34 cellular contexts compared by ENCODE assay signal in genomic region chr10:63593576-63593975, GRCh38.
DNase-seq lines count a peak whose midpoint lies in the region; ATAC-seq, FAIRE-seq and TF ChIP-seq lines count a peak whose summit lies in the region.
"Had no signal": no experiment of that assay in that cellular context is flagged by ENCODE, and none has a peak within 500 bp of the region (broad histone marks: within the 10 kb centered on the region; RNA-seq: fewer than 3 reads in every experiment).

No MANE protein-coding gene starts in this region.

- 89% methylated on average over 4 of the region's 4 CpGs for WGBS in HepG2 (ENCODE audit: low lambda C conversion rate)

- H3K4me3 ChIP-seq in parathyroid adenoma (ENCODE audit: low read depth, low read length) (no peak overlapping the region), HepG2 (replicated peaks in 1 of 3; ENCODE audit: insufficient read depth in 1 of 3, low read depth in 2 of 3, low read length in 3 of 3) (no peak overlapping the region)
- H3K4me3 ChIP-seq: ascending aorta, esophagus muscularis mucosa, SJSA1, suprapubic skin had no signal

- no peaks in the 10 kb centered on the region for H3K27me3 Mint-ChIP-seq in MCF 10A (ENCODE audit: insufficient read depth, unreplicated experiment)
- H3K27me3 Mint-ChIP-seq: activated CD4-positive, alpha-beta T cell treated with anti-CD3 and anti-CD28 coated beads, Interleukin-2, amount 10 ng/mL, durations not matched to agents 24 days and 14 days; activated naive CD8-positive, alpha-beta T cell treated with anti-CD3 and anti-CD28 coated beads for 36 hours; activated T-cell treated with anti-CD3 and anti-CD28 coated beads, Interleukin-2, amount 50 U/mL, for 24 hours; B cell; CD8-positive, alpha-beta memory T cell; central memory CD8-positive, alpha-beta T cell; natural killer cell treated with Interleukin-12 subunit alpha and Interleukin-12 subunit beta and Interleukin-15 and Interleukin-18, amount 100 ng/mL, for 72 hours had no signal

- peaks cover 15% of the 10 kb centered on the region for H3K4me1 ChIP-seq in parathyroid adenoma
- no peaks in the 10 kb centered on the region for H3K4me1 ChIP-seq in HepG2 (ENCODE audit: insufficient read depth, low read length)

- H3K4me2 ChIP-seq in parathyroid adenoma (ENCODE audit: low read length) (no peak overlapping the region), HepG2 (ENCODE audit: low read depth, low read length) (no peak overlapping the region)

- H3K79me2 ChIP-seq in parathyroid adenoma (peaks cover 35% of the 10 kb centered on the region), HepG2 (ENCODE audit: insufficient read depth, low read length) (peaks cover 2% of the 10 kb centered on the region)

- H2AFZ ChIP-seq in parathyroid adenoma (peak overlapping the region; percentile 19), HepG2 (ENCODE audit: low read length) (no peak overlapping the region)

- H3K27me3 ChIP-seq in parathyroid adenoma (ENCODE audit: control insufficient read depth, insufficient read depth, low read length) (no peaks in the 10 kb centered on the region), HepG2 (ENCODE audit: control insufficient read depth in 1 of 2, insufficient read depth in 2 of 2, low read length in 2 of 2) (no peaks in the 10 kb centered on the region)
- H3K27me3 ChIP-seq: ascending aorta, esophagus muscularis mucosa, SJSA1, suprapubic skin had no signal

- intact Hi-C loops in HepG2 (cut with micrococcal nuclease; ENCODE audit: unreplicated experiment) (no loop called here), MCF 10A (cut with micrococcal nuclease) (no loop called here)

- POLR2A ChIA-PET in HepG2 (lab: Yijun Ruan, JAX) (no interaction called here), MCF 10A (lab: Yijun Ruan, JAX) (interaction anchor here (0.6 kb wide), 2 partner anchors 9 to 129 kb away, joined by 3 read pairs; no protein-coding TSS in a partner anchor)

- TF ChIP-seq RAD21 in HepG2 (CRISPR knock-in tag; IDR thresholded peaks at IDR 0.05) = no peak

- peak; percentile 43 for DNase-seq in D341Med (ENCODE audit: low spot score)
- DNase-seq in NCI-H82 (lab: John Stamatoyannopoulos, UW) = peak; percentile 70
- DNase-seq in cerebellum (ENCODE audit: low spot score) = peak; percentile 44
- DNase-seq in HepG2 (ENCODE audit: low spot score) = no peak
- no peak for DNase-seq in MCF 10A (ENCODE audit: unreplicated experiment)
- DNase-seq: activated CD4-positive, alpha-beta T cell treated with anti-CD3 and anti-CD28 coated beads, Interleukin-2, amount 10 ng/mL, durations not matched to agents 24 days and 14 days; activated effector memory CD4-positive, alpha-beta T cell treated with anti-CD3 and anti-CD28 coated beads, Interleukin-2, amount 50 U/mL, for 16 hours; activated naive CD8-positive, alpha-beta T cell treated with anti-CD3 and anti-CD28 coated beads for 36 hours; activated T-cell treated with anti-CD3 and anti-CD28 coated beads, Interleukin-2, amount 50 U/mL, for 24 hours; CD8-positive, alpha-beta memory T cell; DMS153; H7; hypothalamus; immature natural killer cell; Karpas-422; mammary epithelial cell; NCI-H1436; NCI-H2081; NCI-H345; small intestine; stimulated activated naive CD4-positive, alpha-beta T cell; T1000 had no signal

- no peak overlapping the region for H3K4me3 Mint-ChIP-seq in MCF 10A (ENCODE audit: unreplicated experiment)
- H3K4me3 Mint-ChIP-seq: activated CD4-positive, alpha-beta T cell treated with anti-CD3 and anti-CD28 coated beads, Interleukin-2, amount 10 ng/mL, durations not matched to agents 24 days and 14 days; activated naive CD8-positive, alpha-beta T cell treated with anti-CD3 and anti-CD28 coated beads for 36 hours; activated T-cell treated with anti-CD3 and anti-CD28 coated beads, Interleukin-2, amount 50 U/mL, for 24 hours; B cell; CD8-positive, alpha-beta memory T cell; central memory CD8-positive, alpha-beta T cell; immature natural killer cell; natural killer cell treated with Interleukin-12 subunit alpha and Interleukin-12 subunit beta and Interleukin-15 and Interleukin-18, amount 100 ng/mL, for 72 hours; WTC11 had no signal

- peaks cover 53% of the 10 kb centered on the region for H3K36me3 Mint-ChIP-seq in MCF 10A (ENCODE audit: insufficient read depth, unreplicated experiment)

- BruUV-seq in HepG2 (replicated peaks; lab: Mats Ljungman, UMichigan) (no TSS peak), MCF 10A (replicated peaks; lab: Mats Ljungman, UMichigan) (no TSS peak)

- TF ChIP-seq EP300 in HepG2 (IDR thresholded peaks at IDR 0.05; ENCODE audit: low read depth in 2 of 2, low read length in 2 of 2) (no peak), HepG2 (CRISPR knock-in tag; IDR thresholded peaks at IDR 0.05; ENCODE audit: borderline replicate concordance) (no peak)

- H3K9me3 ChIP-seq in parathyroid adenoma (ENCODE audit: control insufficient read depth, low read length) = no peaks in the 10 kb centered on the region
- H3K9me3 ChIP-seq in HepG2 (ENCODE audit: low read length) = no peaks in the 10 kb centered on the region
- H3K9me3 ChIP-seq: ascending aorta, esophagus muscularis mucosa, SJSA1, suprapubic skin had no signal

- no peak overlapping the region for H3K9ac ChIP-seq in parathyroid adenoma
- no peak overlapping the region for H3K9ac ChIP-seq in HepG2 (ENCODE audit: insufficient read depth, low read depth, low read length)

- H3K4me1 Mint-ChIP-seq in MCF 10A (ENCODE audit: insufficient read depth, unreplicated experiment) = no peaks in the 10 kb centered on the region
- H3K4me1 Mint-ChIP-seq: activated naive CD8-positive, alpha-beta T cell treated with anti-CD3 and anti-CD28 coated beads for 36 hours; B cell; central memory CD8-positive, alpha-beta T cell; immature natural killer cell had no signal

- H3K9me3 Mint-ChIP-seq in MCF 10A (ENCODE audit: unreplicated experiment) = peaks cover 8% of the 10 kb centered on the region
- H3K9me3 Mint-ChIP-seq: activated CD4-positive, alpha-beta T cell treated with anti-CD3 and anti-CD28 coated beads, Interleukin-2, amount 10 ng/mL, durations not matched to agents 24 days and 14 days; activated naive CD8-positive, alpha-beta T cell treated with anti-CD3 and anti-CD28 coated beads for 36 hours; activated T-cell treated with anti-CD3 and anti-CD28 coated beads, Interleukin-2, amount 50 U/mL, for 24 hours; CD8-positive, alpha-beta memory T cell; central memory CD8-positive, alpha-beta T cell; immature natural killer cell; natural killer cell treated with Interleukin-12 subunit alpha and Interleukin-12 subunit beta and Interleukin-15 and Interleukin-18, amount 100 ng/mL, for 72 hours had no signal

- H4K20me1 ChIP-seq in HepG2 (ENCODE audit: insufficient read depth, low read length) = no peaks in the 10 kb centered on the region

- TF ChIP-seq CTCF in parathyroid adenoma (IDR thresholded peaks at IDR 0.05) (no peak), HepG2 (CRISPR knock-in tag; IDR thresholded peaks at IDR 0.05) (no peak), MCF 10A (IDR thresholded peaks at IDR 0.05; ENCODE audit: unreplicated experiment) (no peak)

- in situ Hi-C loops in HepG2 (cut with HindIII; ENCODE audit: extremely low pct_ligation_motif_present, low pct_unique_long_range_greater_than_20kb) = no loop called here

- ATAC-seq in HepG2 (no peak), HG02798 (IDR thresholded peaks at IDR 0.05; ENCODE audit: poor library complexity, unreplicated experiment) (no peak)
- ATAC-seq: left colon; natural killer cell treated with Interleukin-12 subunit alpha and Interleukin-12 subunit beta and Interleukin-15 and Interleukin-18, amount 100 ng/mL, for 72 hours; WTC11 had no signal

- H3K36me3 ChIP-seq in parathyroid adenoma (ENCODE audit: control insufficient read depth, insufficient read depth, low read length) (no peaks in the 10 kb centered on the region), HepG2 (replicated peaks in 1 of 2; ENCODE audit: control insufficient read depth in 1 of 2, insufficient read depth in 2 of 2, low read length in 2 of 2) (peaks cover 1 to 7% of the 10 kb centered on the region in 2 experiments; a peak in 2 of 5 replicates)

- TF ChIP-seq POLR2A in HepG2 (IDR thresholded peaks at IDR 0.05; ENCODE audit: insufficient read depth in 1 of 2, low read depth in 2 of 2, low read length in 2 of 2) = no peak

- no peak overlapping the region for H3K27ac Mint-ChIP-seq in MCF 10A (ENCODE audit: low read depth, unreplicated experiment)
- H3K27ac Mint-ChIP-seq: activated CD4-positive, alpha-beta T cell treated with anti-CD3 and anti-CD28 coated beads, Interleukin-2, amount 10 ng/mL, durations not matched to agents 24 days and 14 days; activated naive CD8-positive, alpha-beta T cell treated with anti-CD3 and anti-CD28 coated beads for 36 hours; activated T-cell treated with anti-CD3 and anti-CD28 coated beads, Interleukin-2, amount 50 U/mL, for 24 hours; B cell; CD8-positive, alpha-beta memory T cell; natural killer cell treated with Interleukin-12 subunit alpha and Interleukin-12 subunit beta and Interleukin-15 and Interleukin-18, amount 100 ng/mL, for 72 hours; WTC11 had no signal

- no peak overlapping the region for H3K27ac ChIP-seq in parathyroid adenoma
- H3K27ac ChIP-seq in HepG2 (ENCODE audit: extremely low read length, insufficient read depth, low read length) = no peak overlapping the region
- H3K27ac ChIP-seq: ascending aorta, esophagus muscularis mucosa, SJSA1, suprapubic skin had no signal

- FAIRE-seq in HepG2 (lab: Jason Lieb, UNC) = no peak
- FAIRE-seq: GM12891, small intestine had no signal

- CTCF ChIA-PET in HepG2 (lab: Yijun Ruan, JAX; ENCODE audit: low intra/inter-chr PET ratio, low total read pairs) (no interaction called here), MCF 10A (lab: Yijun Ruan, JAX) (interaction anchor here (1.0 kb wide), 2 partner anchors 9 to 35 kb away, joined by 4 to 6 read pairs; no protein-coding TSS in a partner anchor)

TF ChIP-seq in HepG2, 621 proteins besides CTCF, POLR2A, EP300 and RAD21 (continues in another document):
- no peak for TF ChIP-seq DNMT1 (CRISPR knock-in tag; IDR thresholded peaks at IDR 0.05)
- no peak for TF ChIP-seq IRF2 (CRISPR knock-in tag; IDR thresholded peaks at IDR 0.05)
- no peak for TF ChIP-seq TMF1 (CRISPR knock-in tag; IDR thresholded peaks at IDR 0.05; ENCODE audit: low read depth)
- no peak for TF ChIP-seq BORCS8-MEF2B (CRISPR knock-in tag; IDR thresholded peaks at IDR 0.05)

Comparison
In these comparisons a context has a peak if more than half of its experiments do, and no peak if none do; other contexts are left out.
1. DNase-seq: peak in D341Med (single experiment), NCI-H82 (single experiment) and cerebellum (single experiment); none in HepG2 (single experiment) and MCF 10A (single experiment).